ENCODE assay signal across 2 cellular contexts in the genomic region with DNA sequence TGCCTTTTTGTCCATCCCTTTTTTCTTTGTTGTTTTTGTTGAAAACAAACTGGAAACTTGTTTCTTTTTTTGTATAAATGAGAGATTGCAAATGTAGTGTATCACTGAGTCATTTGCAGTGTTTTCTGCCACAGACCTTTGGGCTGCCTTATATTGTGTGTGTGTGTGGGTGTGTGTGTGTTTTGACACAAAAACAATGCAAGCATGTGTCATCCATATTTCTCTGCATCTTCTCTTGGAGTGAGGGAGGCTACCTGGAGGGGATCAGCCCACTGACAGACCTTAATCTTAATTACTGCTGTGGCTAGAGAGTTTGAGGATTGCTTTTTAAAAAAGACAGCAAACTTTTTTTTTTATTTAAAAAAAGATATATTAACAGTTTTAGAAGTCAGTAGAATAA.
TF ChIP-seq lines count a peak whose summit lies in the region.

No MANE protein-coding gene starts in this region.

TF ChIP-seq in HCT116, 20 proteins besides CTCF, POLR2A, EP300 and RAD21 (continued from another document):
- TF ChIP-seq, protein P1, sequence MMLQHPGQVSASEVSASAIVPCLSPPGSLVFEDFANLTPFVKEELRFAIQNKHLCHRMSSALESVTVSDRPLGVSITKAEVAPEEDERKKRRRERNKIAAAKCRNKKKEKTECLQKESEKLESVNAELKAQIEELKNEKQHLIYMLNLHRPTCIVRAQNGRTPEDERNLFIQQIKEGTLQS (IDR thresholded peaks at IDR 0.05): no peak
- TF ChIP-seq SP1 (IDR thresholded peaks at IDR 0.05; ENCODE audit: low read depth): peak; percentile 21; the same call in 1 of the 2 replicates
TF ChIP-seq in HCT116: peak in this region for 2.

TF ChIP-seq in SK-N-SH treated with all-trans-retinoic acid at 6 μM for 48 hours, 23 proteins besides CTCF, POLR2A, EP300 and RAD21:
- TF ChIP-seq, protein P2, sequence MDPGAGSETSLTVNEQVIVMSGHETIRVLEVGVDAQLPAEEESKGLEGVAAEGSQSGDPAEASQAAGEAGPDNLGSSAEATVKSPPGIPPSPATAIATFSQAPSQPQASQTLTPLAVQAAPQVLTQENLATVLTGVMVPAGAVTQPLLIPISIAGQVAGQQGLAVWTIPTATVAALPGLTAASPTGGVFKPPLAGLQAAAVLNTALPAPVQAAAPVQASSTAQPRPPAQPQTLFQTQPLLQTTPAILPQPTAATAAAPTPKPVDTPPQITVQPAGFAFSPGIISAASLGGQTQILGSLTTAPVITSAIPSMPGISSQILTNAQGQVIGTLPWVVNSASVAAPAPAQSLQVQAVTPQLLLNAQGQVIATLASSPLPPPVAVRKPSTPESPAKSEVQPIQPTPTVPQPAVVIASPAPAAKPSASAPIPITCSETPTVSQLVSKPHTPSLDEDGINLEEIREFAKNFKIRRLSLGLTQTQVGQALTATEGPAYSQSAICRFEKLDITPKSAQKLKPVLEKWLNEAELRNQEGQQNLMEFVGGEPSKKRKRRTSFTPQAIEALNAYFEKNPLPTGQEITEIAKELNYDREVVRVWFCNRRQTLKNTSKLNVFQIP (CRISPR knock-in tag; IDR thresholded peaks at IDR 0.05; ENCODE audit: borderline replicate concordance, low read depth): no peak
- TF ChIP-seq, protein P3, sequence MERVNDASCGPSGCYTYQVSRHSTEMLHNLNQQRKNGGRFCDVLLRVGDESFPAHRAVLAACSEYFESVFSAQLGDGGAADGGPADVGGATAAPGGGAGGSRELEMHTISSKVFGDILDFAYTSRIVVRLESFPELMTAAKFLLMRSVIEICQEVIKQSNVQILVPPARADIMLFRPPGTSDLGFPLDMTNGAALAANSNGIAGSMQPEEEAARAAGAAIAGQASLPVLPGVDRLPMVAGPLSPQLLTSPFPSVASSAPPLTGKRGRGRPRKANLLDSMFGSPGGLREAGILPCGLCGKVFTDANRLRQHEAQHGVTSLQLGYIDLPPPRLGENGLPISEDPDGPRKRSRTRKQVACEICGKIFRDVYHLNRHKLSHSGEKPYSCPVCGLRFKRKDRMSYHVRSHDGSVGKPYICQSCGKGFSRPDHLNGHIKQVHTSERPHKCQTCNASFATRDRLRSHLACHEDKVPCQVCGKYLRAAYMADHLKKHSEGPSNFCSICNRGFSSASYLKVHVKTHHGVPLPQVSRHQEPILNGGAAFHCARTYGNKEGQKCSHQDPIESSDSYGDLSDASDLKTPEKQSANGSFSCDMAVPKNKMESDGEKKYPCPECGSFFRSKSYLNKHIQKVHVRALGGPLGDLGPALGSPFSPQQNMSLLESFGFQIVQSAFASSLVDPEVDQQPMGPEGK (CRISPR knock-in tag; IDR thresholded peaks at IDR 0.05; ENCODE audit: borderline replicate concordance): 0 out of 2 replicates have a peak, but pooled peaks have one; percentile 12
